ENCODE assay signal across 14 cellular contexts in genomic region chr20:32386091-32386490, GRCh38. TPM values are rescaled to one million over a fixed set of nuclear protein-coding genes. Genes with fewer than 3 reads are reported as not detected.
DNase-seq lines count a peak whose midpoint lies in the region; ATAC-seq and TF ChIP-seq lines count a peak whose summit lies in the region.
"Had no signal": no experiment of that assay in that cellular context is flagged by ENCODE, and none has a peak within 500 bp of the region (broad histone marks: within the 10 kb centered on the region; RNA-seq: fewer than 3 reads in every experiment).

No MANE protein-coding gene starts in this region.

- H3K9me3 Mint-ChIP-seq in activated CD4-positive, alpha-beta T cell treated with anti-CD3 and anti-CD28 coated beads, Interleukin-2, amount 10 ng/mL, durations not matched to agents 24 days and 14 days = no peaks in the 10 kb centered on the region

- peak overlapping the region; percentile 42 for H3K27ac ChIP-seq in skeletal muscle tissue (ENCODE audit: low read depth, low read length)
- H3K27ac ChIP-seq: pancreas had no signal

- peaks cover 33% of the 10 kb centered on the region for H3K36me3 Mint-ChIP-seq in activated CD4-positive, alpha-beta T cell treated with anti-CD3 and anti-CD28 coated beads, Interleukin-2, amount 10 ng/mL, durations not matched to agents 24 days and 14 days (ENCODE audit: low read depth)

- H3K4me1 Mint-ChIP-seq in activated CD4-positive, alpha-beta T cell treated with anti-CD3 and anti-CD28 coated beads, Interleukin-2, amount 10 ng/mL, durations not matched to agents 24 days and 14 days = peaks cover 34% of the 10 kb centered on the region

- H3K9me3 ChIP-seq in skeletal muscle tissue (ENCODE audit: control insufficient read depth in 3 of 3, low read length in 3 of 3) = no peaks in the 10 kb centered on the region
- H3K9me3 ChIP-seq: left lung, pancreas had no signal

- peaks cover 0 to 3% (median 0%) of the 10 kb centered on the region in 3 donors for H3K36me3 ChIP-seq in skeletal muscle tissue (ENCODE audit: control insufficient read depth in 3 of 3, insufficient read depth in 3 of 3, low read length in 3 of 3)
- H3K36me3 ChIP-seq: left lung, pancreas had no signal

- no peak overlapping the region for H3K4me3 ChIP-seq in skeletal muscle tissue (ENCODE audit: low read length in 3 of 3)
- H3K4me3 ChIP-seq: left lung, pancreas had no signal

- DNase-seq in activated CD4-positive, alpha-beta T cell treated with anti-CD3 and anti-CD28 coated beads, Interleukin-2, amount 10 ng/mL, durations not matched to agents 24 days and 14 days = no peak
- no peak for DNase-seq in activated CD4-positive, alpha-beta T cell treated with anti-CD3 and anti-CD28 coated beads, Interleukin-2, amount 50 U/mL, for 4 hours
- peak; percentile 47 for DNase-seq in fibroblast of peridontal ligament (ENCODE audit: extremely low read depth)
- DNase-seq in DMS53 treated with DMSO at 0.1 percent for 48 hours (lab: John Stamatoyannopoulos, UW; ENCODE audit: unreplicated experiment) = no peak
- DNase-seq in cerebellar nuclear complex (lab: John Stamatoyannopoulos, UW) = no peak
- no peak for DNase-seq in NCI-H446 (lab: John Stamatoyannopoulos, UW)
- DNase-seq: activated CD4-positive, CD25-positive, alpha-beta regulatory T cell treated with anti-CD3 and anti-CD28 coated beads, Interleukin-2, amount 50 U/mL, for 72 hours; left lung; NCI-H510A treated with DMSO at 0.1 percent for 48 hours; pancreas; SIG-M5; stimulated activated CD4-positive, alpha-beta T cell treated with anti-CD3 and anti-CD28 coated beads, Interleukin-4, amount 100 ng/mL, for 24 hours had no signal

- no peaks in the 10 kb centered on the region for H3K27me3 ChIP-seq in skeletal muscle tissue (ENCODE audit: control insufficient read depth in 3 of 3, insufficient read depth in 3 of 3, low read length in 3 of 3)
- H3K27me3 ChIP-seq: left lung, pancreas had no signal

- intact Hi-C loops in activated CD4-positive, alpha-beta T cell treated with anti-CD3 and anti-CD28 coated beads, Interleukin-2, amount 10 ng/mL, durations not matched to agents 24 days and 14 days (cut with micrococcal nuclease) = no loop called here

- H3K27me3 Mint-ChIP-seq in activated CD4-positive, alpha-beta T cell treated with anti-CD3 and anti-CD28 coated beads, Interleukin-2, amount 10 ng/mL, durations not matched to agents 24 days and 14 days = no peaks in the 10 kb centered on the region

- peak overlapping the region in 2 of 3 donors; percentile 33 to 51 for H3K9ac ChIP-seq in skeletal muscle tissue (ENCODE audit: low read depth in 1 of 3, low read length in 3 of 3)

- peak; percentile 26 for ATAC-seq in SK-N-SH treated with all-trans-retinoic acid at 6 μM for 48 hours
- ATAC-seq: left lung had no signal

- H3K4me3 Mint-ChIP-seq in activated CD4-positive, alpha-beta T cell treated with anti-CD3 and anti-CD28 coated beads, Interleukin-2, amount 10 ng/mL, durations not matched to agents 24 days and 14 days = no peak overlapping the region

- H3K4me1 ChIP-seq in skeletal muscle tissue (ENCODE audit: control insufficient read depth in 3 of 3, insufficient read depth in 3 of 3, low read length in 3 of 3) = peaks cover 3 to 8% (median 5%) of the 10 kb centered on the region in 3 donors

- peak overlapping the region; percentile 42 for H3K27ac Mint-ChIP-seq in activated CD4-positive, alpha-beta T cell treated with anti-CD3 and anti-CD28 coated beads, Interleukin-2, amount 10 ng/mL, durations not matched to agents 24 days and 14 days

TF ChIP-seq in SK-N-SH treated with all-trans-retinoic acid at 6 μM for 48 hours, 23 proteins besides CTCF, POLR2A, EP300 and RAD21:
- no peak for TF ChIP-seq SNAI2 (CRISPR knock-in tag; IDR thresholded peaks at IDR 0.05)
- no peak for TF ChIP-seq CREB5 (CRISPR knock-in tag; IDR thresholded peaks at IDR 0.05; ENCODE audit: low read depth)
- no peak for TF ChIP-seq GLIS3 (CRISPR knock-in tag; IDR thresholded peaks at IDR 0.05)
- no peak for TF ChIP-seq ZNF8 (CRISPR knock-in tag; IDR thresholded peaks at IDR 0.05)
- no peak for TF ChIP-seq POU6F1 (CRISPR knock-in tag; IDR thresholded peaks at IDR 0.05; ENCODE audit: borderline replicate concordance, low read depth)
- TF ChIP-seq ESRRG (CRISPR knock-in tag; IDR thresholded peaks at IDR 0.05) = no peak
- no peak for TF ChIP-seq ZFP3 (CRISPR knock-in tag; IDR thresholded peaks at IDR 0.05)

RNA-seq across cellular contexts. Expression of gene ASXL1, which starts 28.0 kb away (rescaled TPM):
- 126 and 142 TPM in 2 replicates for total RNA-seq in activated CD4-positive, alpha-beta T cell treated with anti-CD3 and anti-CD28 coated beads, Interleukin-2, amount 10 ng/mL, durations not matched to agents 24 days and 14 days
- total RNA-seq in skeletal muscle tissue = 86.1 TPM
